Comparison of ENCODE assay signal across 16 cellular contexts in the genomic region with DNA sequence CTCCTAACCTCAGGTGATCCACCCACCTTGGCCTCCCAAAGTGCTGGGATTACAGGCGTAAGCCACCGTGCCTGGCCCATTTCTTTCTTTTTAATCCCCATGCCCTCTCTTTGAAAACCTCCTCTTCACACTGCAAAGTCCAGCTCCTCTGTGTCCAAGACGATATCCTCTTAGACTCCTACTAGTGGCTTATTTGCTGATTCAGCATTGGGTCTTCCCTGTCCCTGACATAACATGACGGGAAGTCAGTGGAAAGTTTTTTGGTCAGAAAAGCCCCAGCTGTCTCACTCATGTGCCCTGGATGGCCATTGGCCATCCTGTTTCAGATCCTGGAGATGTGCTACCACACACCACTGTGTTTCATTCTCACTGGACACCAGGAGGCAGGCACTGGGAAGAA.
"Had no signal": no experiment of that assay in that cellular context is flagged by ENCODE, and none has a peak within 500 bp of the region (broad histone marks: within the 10 kb centered on the region; RNA-seq: fewer than 3 reads in every experiment).

No MANE protein-coding gene starts in this region.

- H3K27ac Mint-ChIP-seq: activated naive CD8-positive, alpha-beta T cell; activated T-helper 1 cell treated with anti-CD3 and anti-CD28 coated beads, Interleukin-12 subunit alpha, Interleukin-12 subunit beta, Interleukin-2, Interleukin-4 antibody, amounts not matched to agents 30 ng/mL and 10 ng/mL and 1 ng/mL, durations not matched to agents 14 hours and 24 hours and 36 hours; stimulated activated effector memory CD8-positive, alpha-beta T cell treated with anti-CD3 and anti-CD28 coated beads, Interleukin-12 subunit alpha, Interleukin-12 subunit beta, amount 100 ng/mL, for 72 hours; T-helper 17 cell had no signal

- H3K4me3 Mint-ChIP-seq: activated naive CD8-positive, alpha-beta T cell; activated T-helper 1 cell treated with anti-CD3 and anti-CD28 coated beads, Interleukin-12 subunit alpha, Interleukin-12 subunit beta, Interleukin-2, Interleukin-4 antibody, amounts not matched to agents 30 ng/mL and 10 ng/mL and 1 ng/mL, durations not matched to agents 14 hours and 24 hours and 36 hours; neural progenitor cell; stimulated activated effector memory CD8-positive, alpha-beta T cell treated with anti-CD3 and anti-CD28 coated beads, Interleukin-12 subunit alpha, Interleukin-12 subunit beta, amount 100 ng/mL, for 72 hours; T-helper 17 cell had no signal

- H3K27me3 Mint-ChIP-seq: activated naive CD8-positive, alpha-beta T cell had no signal

- H3K9me3 Mint-ChIP-seq: stimulated activated effector memory CD8-positive, alpha-beta T cell treated with anti-CD3 and anti-CD28 coated beads, Interleukin-12 subunit alpha, Interleukin-12 subunit beta, amount 100 ng/mL, for 72 hours had no signal

- DNase-seq: activated CD4-positive, alpha-beta T cell treated with anti-CD3 and anti-CD28 coated beads, Interleukin-2, amount 50 U/mL, for 48 hours; dorsolateral prefrontal cortex; foreskin melanocyte; glutamatergic neuron; hypothalamus; islet precursor cell; left colon; lower lobe of right lung; ovary; stimulated activated CD4-positive, alpha-beta T cell treated with anti-CD3 and anti-CD28 coated beads, Interleukin-4, amount 100 ng/mL, for 24 hours; stomach; T-helper 17 cell had no signal

- H3K36me3 Mint-ChIP-seq: activated naive CD8-positive, alpha-beta T cell; neural progenitor cell; stimulated activated effector memory CD8-positive, alpha-beta T cell treated with anti-CD3 and anti-CD28 coated beads, Interleukin-12 subunit alpha, Interleukin-12 subunit beta, amount 100 ng/mL, for 72 hours had no signal
